In genomic region chr1:24705260-24706073, GRCh38 we compare ENCODE assay signal across 1 cellular context.
A peak's percentile ranks its signal among the peaks of the same experiment; 100 is the strongest.
TF ChIP-seq lines count a peak whose summit lies in the region.

No MANE protein-coding gene starts in this region.

TF ChIP-seq in HepG2, 621 proteins besides CTCF, POLR2A, EP300 and RAD21 (continued from another document):
- TF ChIP-seq ATF1 (CRISPR knock-in tag; IDR thresholded peaks at IDR 0.05) = 0 out of 2 replicates have a peak, but pooled peaks have one; percentile 22
- TF ChIP-seq, protein P1, sequence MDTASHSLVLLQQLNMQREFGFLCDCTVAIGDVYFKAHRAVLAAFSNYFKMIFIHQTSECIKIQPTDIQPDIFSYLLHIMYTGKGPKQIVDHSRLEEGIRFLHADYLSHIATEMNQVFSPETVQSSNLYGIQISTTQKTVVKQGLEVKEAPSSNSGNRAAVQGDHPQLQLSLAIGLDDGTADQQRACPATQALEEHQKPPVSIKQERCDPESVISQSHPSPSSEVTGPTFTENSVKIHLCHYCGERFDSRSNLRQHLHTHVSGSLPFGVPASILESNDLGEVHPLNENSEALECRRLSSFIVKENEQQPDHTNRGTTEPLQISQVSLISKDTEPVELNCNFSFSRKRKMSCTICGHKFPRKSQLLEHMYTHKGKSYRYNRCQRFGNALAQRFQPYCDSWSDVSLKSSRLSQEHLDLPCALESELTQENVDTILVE (CRISPR knock-in tag; IDR thresholded peaks at IDR 0.05) = 0 out of 2 replicates have a peak, but pooled peaks have one; percentile 7
- TF ChIP-seq ZMYM2 (CRISPR knock-in tag; IDR thresholded peaks at IDR 0.05) = peak; percentile 99
- TF ChIP-seq HMG20A (CRISPR knock-in tag; IDR thresholded peaks at IDR 0.05; ENCODE audit: borderline replicate concordance) = no peak; the same call in 1 of the 2 replicates
- peak; percentile 94 for TF ChIP-seq ASH2L (IDR thresholded peaks at IDR 0.05; ENCODE audit: insufficient read length, low read depth, low read length)
- TF ChIP-seq ZNF20 (CRISPR knock-in tag; IDR thresholded peaks at IDR 0.05) = no peak
- peak; percentile 46 for TF ChIP-seq NCOA2 (CRISPR knock-in tag; IDR thresholded peaks at IDR 0.05)
- no peak for TF ChIP-seq ZNF512B (CRISPR knock-in tag; IDR thresholded peaks at IDR 0.05; ENCODE audit: borderline replicate concordance)
- TF ChIP-seq HOXA9 (CRISPR knock-in tag; IDR thresholded peaks at IDR 0.05; ENCODE audit: borderline replicate concordance) = no peak
- TF ChIP-seq SMC3 (IDR thresholded peaks at IDR 0.05; ENCODE audit: low read length) = peak; percentile 14; the same call in 1 of the 2 replicates
- no peak for TF ChIP-seq ZNF225 (CRISPR knock-in tag; IDR thresholded peaks at IDR 0.05)
- peak; percentile 53; the same call in 1 of the 2 replicates for TF ChIP-seq MEIS1 (CRISPR knock-in tag; IDR thresholded peaks at IDR 0.05; ENCODE audit: borderline replicate concordance)
- peak; percentile 40 for TF ChIP-seq NFIC (IDR thresholded peaks at IDR 0.05; ENCODE audit: low read length)
- TF ChIP-seq MBNL3 (CRISPR knock-in tag; conservative IDR thresholded peaks at IDR 0.05) = no peak
- TF ChIP-seq ZFP36L1 (CRISPR knock-in tag; IDR thresholded peaks at IDR 0.05) = peak; percentile 76; the same call in 1 of the 2 replicates
- TF ChIP-seq FOXA1 (IDR thresholded peaks at IDR 0.05) = peak; percentile 70
- peak; percentile 83 for TF ChIP-seq FOXA1 (CRISPR knock-in tag; IDR thresholded peaks at IDR 0.05)
- TF ChIP-seq, protein P2, sequence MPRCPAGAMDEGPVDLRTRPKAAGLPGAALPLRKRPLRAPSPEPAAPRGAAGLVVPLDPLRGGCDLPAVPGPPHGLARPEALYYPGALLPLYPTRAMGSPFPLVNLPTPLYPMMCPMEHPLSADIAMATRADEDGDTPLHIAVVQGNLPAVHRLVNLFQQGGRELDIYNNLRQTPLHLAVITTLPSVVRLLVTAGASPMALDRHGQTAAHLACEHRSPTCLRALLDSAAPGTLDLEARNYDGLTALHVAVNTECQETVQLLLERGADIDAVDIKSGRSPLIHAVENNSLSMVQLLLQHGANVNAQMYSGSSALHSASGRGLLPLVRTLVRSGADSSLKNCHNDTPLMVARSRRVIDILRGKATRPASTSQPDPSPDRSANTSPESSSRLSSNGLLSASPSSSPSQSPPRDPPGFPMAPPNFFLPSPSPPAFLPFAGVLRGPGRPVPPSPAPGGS (CRISPR knock-in tag; IDR thresholded peaks at IDR 0.05) = peak; percentile 30; the same call in 1 of the 2 replicates
- peak; percentile 25; the same call in 1 of the 2 replicates for TF ChIP-seq MAZ (IDR thresholded peaks at IDR 0.05; ENCODE audit: borderline replicate concordance, low read depth, low read length)
- TF ChIP-seq MAZ (CRISPR knock-in tag; IDR thresholded peaks at IDR 0.05; ENCODE audit: low read depth) = 0 out of 2 replicates have a peak, but pooled peaks have one; percentile 42
- no peak for TF ChIP-seq GPN1 (CRISPR knock-in tag; IDR thresholded peaks at IDR 0.05; ENCODE audit: borderline replicate concordance)
- no peak for TF ChIP-seq DR1 (CRISPR knock-in tag; IDR thresholded peaks at IDR 0.05)
- TF ChIP-seq ZMAT3 (CRISPR knock-in tag; conservative IDR thresholded peaks at IDR 0.05) = 0 out of 2 replicates have a peak, but pooled peaks have one; percentile 59
- peak; percentile 64 for TF ChIP-seq ZSCAN31 (CRISPR knock-in tag; IDR thresholded peaks at IDR 0.05; ENCODE audit: low read depth)
- TF ChIP-seq ZNF121 (CRISPR knock-in tag; IDR thresholded peaks at IDR 0.05) = peak; percentile 94; the same call in 1 of the 2 replicates
- peak; percentile 91 for TF ChIP-seq NFYC (CRISPR knock-in tag; IDR thresholded peaks at IDR 0.05)
- peak; percentile 61; the same call in 1 of the 2 replicates for TF ChIP-seq ETV5 (CRISPR knock-in tag; IDR thresholded peaks at IDR 0.05; ENCODE audit: borderline replicate concordance)
- TF ChIP-seq BCL6 (CRISPR knock-in tag; IDR thresholded peaks at IDR 0.05) = peak; percentile 56
- TF ChIP-seq POGK (CRISPR knock-in tag; conservative IDR thresholded peaks at IDR 0.05) = no peak
- no peak for TF ChIP-seq ZNF326 (CRISPR knock-in tag; IDR thresholded peaks at IDR 0.05; ENCODE audit: borderline replicate concordance)
- TF ChIP-seq, protein P3, sequence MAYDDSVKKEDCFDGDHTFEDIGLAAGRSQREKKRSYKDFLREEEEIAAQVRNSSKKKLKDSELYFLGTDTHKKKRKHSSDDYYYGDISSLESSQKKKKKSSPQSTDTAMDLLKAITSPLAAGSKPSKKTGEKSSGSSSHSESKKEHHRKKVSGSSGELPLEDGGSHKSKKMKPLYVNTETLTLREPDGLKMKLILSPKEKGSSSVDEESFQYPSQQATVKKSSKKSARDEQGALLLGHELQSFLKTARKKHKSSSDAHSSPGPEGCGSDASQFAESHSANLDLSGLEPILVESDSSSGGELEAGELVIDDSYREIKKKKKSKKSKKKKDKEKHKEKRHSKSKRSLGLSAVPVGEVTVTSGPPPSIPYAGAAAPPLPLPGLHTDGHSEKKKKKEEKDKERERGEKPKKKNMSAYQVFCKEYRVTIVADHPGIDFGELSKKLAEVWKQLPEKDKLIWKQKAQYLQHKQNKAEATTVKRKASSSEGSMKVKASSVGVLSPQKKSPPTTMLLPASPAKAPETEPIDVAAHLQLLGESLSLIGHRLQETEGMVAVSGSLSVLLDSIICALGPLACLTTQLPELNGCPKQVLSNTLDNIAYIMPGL (CRISPR knock-in tag; IDR thresholded peaks at IDR 0.05; ENCODE audit: borderline replicate concordance in 1 of 2, low read depth in 1 of 2) = peak in 1 of 2 experiments; percentile 67; a peak in 1 of 4 replicates
- TF ChIP-seq ZNF605 (CRISPR knock-in tag; IDR thresholded peaks at IDR 0.05) = peak; percentile 90
- peak; percentile 62 for TF ChIP-seq THAP11 (CRISPR knock-in tag; IDR thresholded peaks at IDR 0.05)
- TF ChIP-seq MAX (IDR thresholded peaks at IDR 0.05) = peak; percentile 51; the same call in 1 of the 2 replicates
- peak; percentile 69; the same call in 1 of the 2 replicates for TF ChIP-seq KAT8 (CRISPR knock-in tag; IDR thresholded peaks at IDR 0.05)
- TF ChIP-seq PHF8 (CRISPR knock-in tag; IDR thresholded peaks at IDR 0.05) = peak; percentile 38; the same call in 1 of the 2 replicates
- TF ChIP-seq FOXK2 (IDR thresholded peaks at IDR 0.05) = peak; percentile 65; the same call in 1 of the 2 replicates
- TF ChIP-seq ZNF446 (CRISPR knock-in tag; IDR thresholded peaks at IDR 0.05) = no peak
- peak; percentile 38; the same call in 1 of the 2 replicates for TF ChIP-seq POGZ (CRISPR knock-in tag; IDR thresholded peaks at IDR 0.05)
- no peak for TF ChIP-seq KLF9 (CRISPR knock-in tag; IDR thresholded peaks at IDR 0.05; ENCODE audit: low read depth)
- peak; percentile 19; the same call in 1 of the 2 replicates for TF ChIP-seq ARNTL (CRISPR knock-in tag; IDR thresholded peaks at IDR 0.05)
- TF ChIP-seq NR2F2 (IDR thresholded peaks at IDR 0.05; ENCODE audit: borderline replicate concordance, low read depth) = 0 out of 2 replicates have a peak, but pooled peaks have one; percentile 33
- peak; percentile 96 for TF ChIP-seq DRAP1 (CRISPR knock-in tag; IDR thresholded peaks at IDR 0.05)
- no peak for TF ChIP-seq RBM22 (optimal IDR thresholded peaks at IDR 0.05; ENCODE audit: low read length)
- 0 out of 2 replicates have a peak, but pooled peaks have one; percentile 47 for TF ChIP-seq HMG20B (CRISPR knock-in tag; conservative IDR thresholded peaks at IDR 0.05)
- no peak for TF ChIP-seq U2AF2 (IDR thresholded peaks at IDR 0.05; ENCODE audit: low read depth, low read length)
- TF ChIP-seq FOXA3 (CRISPR knock-in tag; IDR thresholded peaks at IDR 0.05) = peak; percentile 62
- TF ChIP-seq TBX2 (CRISPR knock-in tag; IDR thresholded peaks at IDR 0.05; ENCODE audit: borderline replicate concordance) = peak; percentile 91
- TF ChIP-seq ZNF614 (CRISPR knock-in tag; IDR thresholded peaks at IDR 0.05; ENCODE audit: borderline replicate concordance) = 0 out of 2 replicates have a peak, but pooled peaks have one; percentile 7
- TF ChIP-seq TCF7L2 (IDR thresholded peaks at IDR 0.05; ENCODE audit: low read depth, low read length) = no peak
- TF ChIP-seq ZFYVE20 (CRISPR knock-in tag; IDR thresholded peaks at IDR 0.05; ENCODE audit: borderline replicate concordance, low read depth) = no peak
- TF ChIP-seq, protein P4, sequence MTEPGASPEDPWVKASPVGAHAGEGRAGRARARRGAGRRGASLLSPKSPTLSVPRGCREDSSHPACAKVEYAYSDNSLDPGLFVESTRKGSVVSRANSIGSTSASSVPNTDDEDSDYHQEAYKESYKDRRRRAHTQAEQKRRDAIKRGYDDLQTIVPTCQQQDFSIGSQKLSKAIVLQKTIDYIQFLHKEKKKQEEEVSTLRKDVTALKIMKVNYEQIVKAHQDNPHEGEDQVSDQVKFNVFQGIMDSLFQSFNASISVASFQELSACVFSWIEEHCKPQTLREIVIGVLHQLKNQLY (CRISPR knock-in tag; IDR thresholded peaks at IDR 0.05) = 0 out of 2 replicates have a peak, but pooled peaks have one; percentile 17
